Comparison of ENCODE assay signal across 14 cellular contexts in genomic region chr1:160789702-160790611, GRCh38. TPM values are rescaled to one million over a fixed set of nuclear protein-coding genes. Genes with fewer than 3 reads are reported as not detected.
A peak's percentile ranks its signal among the peaks of the same experiment; 100 is the strongest.
DNase-seq lines count a peak whose midpoint lies in the region; ATAC-seq and TF ChIP-seq lines count a peak whose summit lies in the region.
"Had no signal": no experiment of that assay in that cellular context is flagged by ENCODE, and none has a peak within 500 bp of the region (broad histone marks: within the 10 kb centered on the region; RNA-seq: fewer than 3 reads in every experiment).

No MANE protein-coding gene starts in this region.

- no peaks in the 10 kb centered on the region for H3K9me3 ChIP-seq in osteoblast (ENCODE audit: low read depth, low read length)

- TF ChIP-seq CTCF in NB4 (IDR thresholded peaks at IDR 0.05; ENCODE audit: low read depth, low read length): no peak
- no peak for TF ChIP-seq CTCF in osteoblast (IDR thresholded peaks at IDR 0.05; ENCODE audit: extremely low read depth, low read depth, low read length)
- no peak for TF ChIP-seq CTCF in osteocyte (IDR thresholded peaks at IDR 0.05)

- no peaks in the 10 kb centered on the region for H4K20me1 ChIP-seq in osteoblast (ENCODE audit: insufficient read depth, low read length)

- no peak for TF ChIP-seq POLR2A in NB4 (IDR thresholded peaks at IDR 0.05; ENCODE audit: extremely low read depth, insufficient read length)

- no peaks in the 10 kb centered on the region for H3K79me2 ChIP-seq in osteoblast (ENCODE audit: insufficient read depth, low read length)
- H3K79me2 ChIP-seq: parathyroid adenoma had no signal

- peaks cover 24% of the 10 kb centered on the region for H3K4me1 Mint-ChIP-seq in stimulated activated naive CD8-positive, alpha-beta T cell treated with anti-CD3 and anti-CD28 coated beads, Interleukin-15, Interleukin-2, amounts not matched to agents 100 ng/mL and 50 ng/mL, for 24 hours (ENCODE audit: low read depth)
- H3K4me1 Mint-ChIP-seq in osteocyte (ENCODE audit: unreplicated experiment): no peaks in the 10 kb centered on the region

- no peaks in the 10 kb centered on the region for H3K9me3 Mint-ChIP-seq in stimulated activated naive CD8-positive, alpha-beta T cell treated with anti-CD3 and anti-CD28 coated beads, Interleukin-15, Interleukin-2, amounts not matched to agents 100 ng/mL and 50 ng/mL, for 24 hours
- H3K9me3 Mint-ChIP-seq in osteocyte (ENCODE audit: unreplicated experiment): no peaks in the 10 kb centered on the region

- DNase-seq in DMS53 (lab: John Stamatoyannopoulos, UW) (peak; percentile 8), DMS53 treated with DMSO at 0.1 percent for 48 hours (lab: John Stamatoyannopoulos, UW; ENCODE audit: unreplicated experiment) (no peak), NB4 (ENCODE audit: low read depth) (peak; percentile 35), cardiac septum (ENCODE audit: low spot score) (no peak), osteoblast (ENCODE audit: insufficient read length, low spot score, missing footprints) (no peak), osteocyte (ENCODE audit: extremely low spot score, unreplicated experiment) (no peak)
- DNase-seq: amniotic stem cell had no signal

- H3K27ac ChIP-seq in osteoblast (ENCODE audit: low read depth, low read length): no peak overlapping the region
- H3K27ac ChIP-seq: 22Rv1, gastroesophageal sphincter, parathyroid adenoma, RWPE1 had no signal

- no peaks in the 10 kb centered on the region for H3K27me3 Mint-ChIP-seq in stimulated activated naive CD8-positive, alpha-beta T cell treated with anti-CD3 and anti-CD28 coated beads, Interleukin-15, Interleukin-2, amounts not matched to agents 100 ng/mL and 50 ng/mL, for 24 hours
- no peaks in the 10 kb centered on the region for H3K27me3 Mint-ChIP-seq in osteocyte (ENCODE audit: unreplicated experiment)

- intact Hi-C loops in cardiac septum (cut with DNase I): no loop called here

- ATAC-seq in HG02798 (IDR thresholded peaks at IDR 0.05; ENCODE audit: poor library complexity, unreplicated experiment): peak; percentile 86
- ATAC-seq: gastroesophageal sphincter, HCT116 had no signal

- no peaks in the 10 kb centered on the region for H3K36me3 Mint-ChIP-seq in stimulated activated naive CD8-positive, alpha-beta T cell treated with anti-CD3 and anti-CD28 coated beads, Interleukin-15, Interleukin-2, amounts not matched to agents 100 ng/mL and 50 ng/mL, for 24 hours (ENCODE audit: low read depth)
- H3K36me3 Mint-ChIP-seq in osteocyte (ENCODE audit: unreplicated experiment): no peaks in the 10 kb centered on the region

- H3K4me3 ChIP-seq in NB4 (ENCODE audit: low read depth, low read length) (no peak overlapping the region), osteoblast (ENCODE audit: insufficient read depth, low read length) (no peak overlapping the region)
- H3K4me3 ChIP-seq: gastroesophageal sphincter had no signal

- H3K27me3 ChIP-seq in osteoblast (ENCODE audit: insufficient read depth, low read length): no peaks in the 10 kb centered on the region
- H3K27me3 ChIP-seq: gastroesophageal sphincter had no signal

- no peaks in the 10 kb centered on the region for H3K4me1 ChIP-seq in osteoblast (ENCODE audit: insufficient read depth, low read length)
- H3K4me1 ChIP-seq: gastroesophageal sphincter, parathyroid adenoma had no signal

- H2AFZ ChIP-seq in osteoblast (ENCODE audit: low read length): no peak overlapping the region
- H2AFZ ChIP-seq: parathyroid adenoma had no signal

- no peaks in the 10 kb centered on the region for H3K36me3 ChIP-seq in osteoblast (ENCODE audit: insufficient read depth, low read length)
- H3K36me3 ChIP-seq: gastroesophageal sphincter had no signal

- no peak overlapping the region for H3K4me2 ChIP-seq in osteoblast (ENCODE audit: insufficient read depth, low read length)

- H3K4me3 Mint-ChIP-seq in stimulated activated naive CD8-positive, alpha-beta T cell treated with anti-CD3 and anti-CD28 coated beads, Interleukin-15, Interleukin-2, amounts not matched to agents 100 ng/mL and 50 ng/mL, for 24 hours: no peak overlapping the region
- H3K4me3 Mint-ChIP-seq in osteocyte (ENCODE audit: unreplicated experiment): no peak overlapping the region

- peak overlapping the region; percentile 58 for H3K27ac Mint-ChIP-seq in stimulated activated naive CD8-positive, alpha-beta T cell treated with anti-CD3 and anti-CD28 coated beads, Interleukin-15, Interleukin-2, amounts not matched to agents 100 ng/mL and 50 ng/mL, for 24 hours
- H3K27ac Mint-ChIP-seq in osteocyte (ENCODE audit: unreplicated experiment): no peak overlapping the region

RNA-seq across cellular contexts. Expression of gene LY9, which starts 6.0 kb away (rescaled TPM):
- total RNA-seq in cardiac septum: 0.16 TPM
- total RNA-seq in osteoblast: not detected in 2 replicates
- not detected in 2 replicates for total RNA-seq in osteocyte

RNA-seq across cellular contexts. Expression of gene SLAMF7, which starts 50.9 kb away (rescaled TPM):
- 1.2 TPM for total RNA-seq in cardiac septum
- under 0.01 TPM in 1 of 2 replicates, not detected in the other for total RNA-seq in osteoblast
- total RNA-seq in osteocyte: not detected in 2 replicates

Comparison
In these comparisons a context has a peak if more than half of its experiments do, and no peak if none do; other contexts are left out.
1. DNase-seq: peak in DMS53 (single experiment) and NB4 (single experiment); none in DMS53 treated with DMSO at 0.1 percent for 48 hours (single experiment), cardiac septum (single experiment), osteoblast (single experiment) and osteocyte (single experiment).